In genomic region chr10:133372507-133372906, GRCh38 we compare ENCODE assay signal across 8 cellular contexts. TPM values are rescaled to one million over a fixed set of nuclear protein-coding genes. Genes with fewer than 3 reads are reported as not detected.
DNase-seq lines count a peak whose midpoint lies in the region; ATAC-seq, FAIRE-seq and TF ChIP-seq lines count a peak whose summit lies in the region.
"Had no signal": no experiment of that assay in that cellular context is flagged by ENCODE, and none has a peak within 500 bp of the region (broad histone marks: within the 10 kb centered on the region; RNA-seq: fewer than 3 reads in every experiment).

No MANE protein-coding gene starts in this region.

- no peak overlapping the region for H4K91ac ChIP-seq in IMR-90 (ENCODE audit: insufficient read depth, low read depth, low read length)

- CTCF ChIA-PET in IMR-90 (lab: Yijun Ruan, JAX), result no interaction called here
- CTCF ChIA-PET in K562 (lab: Yijun Ruan, JAX; ENCODE audit: low intra/inter-chr PET ratio), result no interaction called here

- H3K4me2 ChIP-seq in IMR-90 (ENCODE audit: low read depth, low read length), result peak overlapping the region; percentile 81; the same call in 1 of the 2 replicates
- H3K4me2 ChIP-seq in K562 (ENCODE audit: insufficient read depth, low read length), result peak overlapping the region; percentile 32; the same call in 1 of the 2 replicates

- FAIRE-seq in K562 (lab: Jason Lieb, UNC), result no peak
- FAIRE-seq: colon had no signal

- H3K79me1 ChIP-seq in IMR-90 (ENCODE audit: low read depth in 1 of 2, low read length in 2 of 2), result peaks cover 6 to 12% of the 10 kb centered on the region in 2 experiments; a peak in 3 of 4 replicates

- H3K56ac ChIP-seq in IMR-90 (ENCODE audit: extremely low read depth, insufficient read depth, low read length), result no peak overlapping the region

- no peak overlapping the region; the same call in 1 of the 2 replicates for H3K9ac ChIP-seq in IMR-90 (ENCODE audit: low read depth, low read length)
- peak overlapping the region in 1 of 2 experiments; percentile 85; a peak in 2 of 4 replicates for H3K9ac ChIP-seq in K562 (ENCODE audit: insufficient read depth in 1 of 2, low read depth in 2 of 2, low read length in 2 of 2)

- WGBS in IMR-90 (ENCODE audit: extremely low coverage in 2 of 2, insufficient read length in 1 of 2), 2 experiments, result 88% methylated on average over 3 of the region's 20 CpGs; no CpG with 5 or more reads in 1 of the 2 experiments
- WGBS in K562 (ENCODE audit: insufficient coverage, low coverage, missing lambda C conversion rate), result 20% methylated on average over 2 of the region's 20 CpGs

- H3K23ac ChIP-seq in IMR-90 (ENCODE audit: low read depth, low read length), result no peak overlapping the region

- intact Hi-C loops in IMR-90 (cut with micrococcal nuclease), result loop anchor here (10.0 kb wide), 1 partner anchor 48 kb away; no protein-coding TSS in a partner anchor
- intact Hi-C loops in K562 (cut with micrococcal nuclease), result no loop called here
- intact Hi-C loops in left colon (cut with DNase I, micrococcal nuclease), result no loop called here

- H3K9me1 ChIP-seq in IMR-90 (ENCODE audit: insufficient read depth, low read length) (no peaks in the 10 kb centered on the region), K562 (ENCODE audit: control insufficient read depth, insufficient read depth, low read length) (no peaks in the 10 kb centered on the region)

- no peak overlapping the region; the same call in 1 of the 2 replicates for H3K27ac ChIP-seq in IMR-90 (ENCODE audit: insufficient read depth, low read length)
- no peak overlapping the region for H3K27ac ChIP-seq in K562 (ENCODE audit: extremely low read depth, low read depth, low read length)
- H3K27ac ChIP-seq in thoracic aorta, result no peak overlapping the region

- in situ Hi-C loops in IMR-90 (cut with MboI; ENCODE audit: low sequenced_read_pairs) (no loop called here), K562 (cut with MboI) (no loop called here)

- no peaks in the 10 kb centered on the region for H3K27me3 ChIP-seq in IMR-90 (ENCODE audit: control insufficient read depth, insufficient read depth, low read length)
- H3K27me3 ChIP-seq in K562 (ENCODE audit: control insufficient read depth in 2 of 2, insufficient read depth in 2 of 2, low read length in 2 of 2), result no peaks in the 10 kb centered on the region
- no peaks in the 10 kb centered on the region for H3K27me3 ChIP-seq in thoracic aorta (replicated peaks; ENCODE audit: insufficient read depth)

- H2BK15ac ChIP-seq in IMR-90 (ENCODE audit: low read depth, low read length), result no peak overlapping the region

- peaks cover 22% of the 10 kb centered on the region for H3K36me3 ChIP-seq in IMR-90 (ENCODE audit: control insufficient read depth, insufficient read depth, low read length)
- H3K36me3 ChIP-seq in K562 (ENCODE audit: control insufficient read depth, insufficient read depth, low read length), result peaks cover 32% of the 10 kb centered on the region; the same call in 2 of the 3 replicates
- peaks cover 25% of the 10 kb centered on the region for H3K36me3 ChIP-seq in thoracic aorta

- dilution Hi-C loops in IMR-90 (cut with HindIII; ENCODE audit: low sequenced_read_pairs, unreplicated experiment), result no loop called here

- no peak overlapping the region for H3K4ac ChIP-seq in IMR-90 (ENCODE audit: low read depth, low read length)

- no TSS peak for BruUV-seq in IMR-90 (replicated peaks; lab: Mats Ljungman, UMichigan)
- BruUV-seq in K562 (replicated peaks; lab: Mats Ljungman, UMichigan), result no TSS peak

- no peak overlapping the region for H4K8ac ChIP-seq in IMR-90 (ENCODE audit: low read depth in 2 of 2, low read length in 2 of 2)

- no peak overlapping the region for H3K18ac ChIP-seq in IMR-90 (ENCODE audit: low read depth, low read length)

- no peak overlapping the region for H2BK5ac ChIP-seq in IMR-90 (ENCODE audit: low read depth, low read length, poor library complexity, severe bottlenecking)

- POLR2A ChIA-PET in IMR-90 (lab: Charles Lee; ENCODE audit: unreplicated experiment), result no interaction called here
- POLR2A ChIA-PET in K562 (lab: Yijun Ruan, JAX), result interaction anchor here (2.2 kb wide), 1 partner anchor 11 kb away, joined by 10 read pairs; no protein-coding TSS in a partner anchor

- H3K9me3 ChIP-seq in IMR-90 (ENCODE audit: control insufficient read depth, insufficient read depth, low read length) (no peaks in the 10 kb centered on the region), K562 (replicated peaks; ENCODE audit: control insufficient read depth, insufficient read depth, low read depth, low read length) (no peaks in the 10 kb centered on the region), thoracic aorta (no peaks in the 10 kb centered on the region)

- H4K5ac ChIP-seq in IMR-90 (ENCODE audit: low read depth, low read length), result no peak overlapping the region

- H4K20me1 ChIP-seq in IMR-90 (ENCODE audit: insufficient read depth, low read length), result no peaks in the 10 kb centered on the region
- H4K20me1 ChIP-seq in K562 (replicated peaks; ENCODE audit: control insufficient read depth, insufficient read depth, low read length), result no peaks in the 10 kb centered on the region

- TF ChIP-seq CTCF in IMR-90 (conservative IDR thresholded peaks at IDR 0.05; ENCODE audit: low read depth, low read length) (no peak), K562 (IDR thresholded peaks at IDR 0.05 in 2 of 3, conservative IDR thresholded peaks at IDR 0.05 in 1 of 3; ENCODE audit: insufficient read depth in 2 of 3, low read depth in 1 of 3, low read length in 3 of 3) (no peak), thoracic aorta (IDR thresholded peaks at IDR 0.05) (no peak)

- H3K4me1 ChIP-seq in IMR-90 (ENCODE audit: control insufficient read depth, insufficient read depth, low read length) (peaks cover 4% of the 10 kb centered on the region; the same call in 1 of the 2 replicates), K562 (replicated peaks in 1 of 2; ENCODE audit: control insufficient read depth in 2 of 2, insufficient read depth in 2 of 2, low read length in 2 of 2) (peaks cover 7 to 18% of the 10 kb centered on the region in 2 experiments; a peak in 3 of 5 replicates), thoracic aorta (ENCODE audit: control insufficient read depth in 1 of 2, low read depth in 2 of 2) (peaks cover 8 to 16% of the 10 kb centered on the region in 2 donors)

- H2AFZ ChIP-seq in IMR-90 (replicated peaks; ENCODE audit: low read length, poor library complexity) (no peak overlapping the region), K562 (ENCODE audit: low read depth, low read length) (no peak overlapping the region)

- H2AK5ac ChIP-seq in IMR-90 (ENCODE audit: low read depth, low read length), result no peak overlapping the region

- H3K4me3 ChIP-seq in IMR-90 (ENCODE audit: insufficient read depth, low read depth, low read length), result peak overlapping the region; percentile 27
- H3K4me3 ChIP-seq in K562, result peak overlapping the region; percentile 28
- H3K4me3 ChIP-seq in thoracic aorta, result peak overlapping the region; percentile 86

- no peak overlapping the region for H2AK9ac ChIP-seq in IMR-90 (replicated peaks; ENCODE audit: low read depth, low read length, poor library complexity)

- no peak overlapping the region for H2BK120ac ChIP-seq in IMR-90 (ENCODE audit: low read depth, low read length)

- H2BK20ac ChIP-seq in IMR-90 (ENCODE audit: low read depth, low read length), result no peak overlapping the region

- H3K79me2 ChIP-seq in K562 (ENCODE audit: control insufficient read depth, insufficient read depth, low read length), result peaks cover 9% of the 10 kb centered on the region

- TF ChIP-seq POLR2A in IMR-90 (IDR thresholded peaks at IDR 0.05; ENCODE audit: low read depth, low read length) (no peak), K562 (conservative IDR thresholded peaks at IDR 0.05) (no peak)

- no peak overlapping the region for H3K14ac ChIP-seq in IMR-90 (replicated peaks; ENCODE audit: low read depth, low read length)

- TF ChIP-seq RAD21 in IMR-90 (IDR thresholded peaks at IDR 0.05; ENCODE audit: low read length), result no peak
- no peak for TF ChIP-seq RAD21 in K562 (CRISPR knock-in tag; conservative IDR thresholded peaks at IDR 0.05 in 1 of 2, IDR thresholded peaks at IDR 0.05 in 1 of 2)

- DNase-seq in IMR-90 (no peak), K562 (ENCODE audit: extremely low read depth in 1 of 4, low spot score in 3 of 4) (peak in 2 of 4 experiments; percentile 56 to 59), left colon (peak; percentile 55 to 66), thoracic aorta (ENCODE audit: low spot score) (no peak), NAMALWA (ENCODE audit: low spot score) (no peak), MV-4-11 (lab: John Stamatoyannopoulos, UW) (no peak), islet precursor cell (no peak)

- ATAC-seq in IMR-90 (ENCODE audit: low read depth) (no peak), K562 (no peak), left colon (peak; percentile 59), thoracic aorta (ENCODE audit: insufficient number of reproducible peaks, low FRiP score, low read depth) (no peak)

- no peak for TF ChIP-seq EP300 in K562 (IDR thresholded peaks at IDR 0.05; ENCODE audit: low read length)

RNA-seq across cellular contexts. Expression of gene ECHS1, which starts 0.6 kb away (rescaled TPM):
- total RNA-seq in IMR-90 (2012; rRNA removed) (60.8 and 71.1 TPM in 2 replicates), K562 (2014; rRNA removed) (69.5 and 74.3 TPM in 2 replicates), K562 (2014; rRNA removed; fragmentation: Illumina TruSeq; extraction: Trizol) (43.1 and 46.5 TPM in 2 replicates), K562 (2015; rRNA removed; fragmentation: Illumina TruSeq; extraction: Trizol) (48.4 and 49.3 TPM in 2 replicates), K562 (2021) (85.3 and 89.5 TPM in 2 replicates), left colon (100 to 1,000 TPM; 173 to 205 TPM), thoracic aorta (10 to 100 TPM; 27.5 to 64.6 TPM)
- polyA plus RNA-seq in IMR-90 (2012; rRNA removed) (83.3 and 84.2 TPM in 2 replicates), K562 (2011; rRNA removed) (16.6 and 23.5 TPM in 2 replicates), K562 (2014; fragmentation: Illumina TruSeq; extraction: Trizol) (67.1 and 68.1 TPM in 2 replicates), K562 (2014; fragmentation: Nextera tagmentation; extraction: Ambion mirVana) (100 to 1,000 TPM in 1 of 2 experiments, 10 to 100 TPM in 1; 98.8 to 100 TPM), K562 (2014; rRNA removed) (37.4 and 38.0 TPM in 2 replicates)
- polyA plus RNA-seq in IMR-90 (2012; cell fraction: cytosol; rRNA removed), result 93.0 and 94.1 TPM in 2 replicates
- polyA plus RNA-seq in IMR-90 (2012; cell fraction: nucleus; rRNA removed; ENCODE audit: low replicate concordance), result 41.5 and 43.2 TPM in 2 replicates
- total RNA-seq in K562 (2011; cell fraction: chromatin; rRNA removed; ENCODE audit: low replicate concordance), result 6.2 and 13.6 TPM in 2 replicates
- total RNA-seq in K562 (2011; cell fraction: nucleolus; rRNA removed), result 10.1 and 14.7 TPM in 2 replicates
- total RNA-seq in K562 (2011; cell fraction: nucleoplasm; rRNA removed), result 9.6 and 10.3 TPM in 2 replicates
- polyA plus RNA-seq in K562 (2011; cell fraction: cytosol; rRNA removed), result 23.9 and 38.6 TPM in 2 replicates
- 31.1 and 34.4 TPM in 2 replicates for polyA plus RNA-seq in K562 (2011; cell fraction: nucleus; rRNA removed)
- 72.3 and 78.6 TPM in 2 replicates for polyA plus RNA-seq in K562 (2012)
- 12.8 and 14.4 TPM in 2 replicates for polyA minus RNA-seq in K562 (2011; rRNA and poly(A)+ RNA removed)
- 29.2 and 40.4 TPM in 2 replicates for polyA minus RNA-seq in K562 (2011; cell fraction: cytosol; rRNA and poly(A)+ RNA removed)
- polyA minus RNA-seq in K562 (2011; cell fraction: nucleus; rRNA and poly(A)+ RNA removed), result 4.2 and 7.0 TPM in 2 replicates

RNA-seq across cellular contexts. Expression of gene PAOX, which starts 6.6 kb away (rescaled TPM):
- total RNA-seq in IMR-90 (2012; rRNA removed) (3.6 and 3.8 TPM in 2 replicates), K562 (2014; rRNA removed) (4.9 and 8.7 TPM in 2 replicates), K562 (2014; rRNA removed; fragmentation: Illumina TruSeq; extraction: Trizol) (1.1 and 1.6 TPM in 2 replicates), K562 (2015; rRNA removed; fragmentation: Illumina TruSeq; extraction: Trizol) (2.6 and 2.8 TPM in 2 replicates), K562 (2021) (6.0 and 6.4 TPM in 2 replicates), left colon (10 to 100 TPM in 1 of 2 donors, 1 to 10 TPM in 1; 9.3 to 10.5 TPM), thoracic aorta (1 to 10 TPM; 7.0 to 9.1 TPM)
- polyA plus RNA-seq in IMR-90 (2012; rRNA removed) (4.3 and 4.5 TPM in 2 replicates), K562 (2011; rRNA removed) (4.2 and 4.3 TPM in 2 replicates), K562 (2014; fragmentation: Illumina TruSeq; extraction: Trizol) (1.4 and 2.0 TPM in 2 replicates), K562 (2014; fragmentation: Nextera tagmentation; extraction: Ambion mirVana) (1 to 10 TPM in 1 of 2 experiments, under 1 TPM in 1; 0.80 to 1.7 TPM), K562 (2014; rRNA removed) (5.1 and 5.4 TPM in 2 replicates)
- 3.9 and 4.4 TPM in 2 replicates for polyA plus RNA-seq in IMR-90 (2012; cell fraction: cytosol; rRNA removed)
- 6.7 and 12.6 TPM in 2 replicates for polyA plus RNA-seq in IMR-90 (2012; cell fraction: nucleus; rRNA removed; ENCODE audit: low replicate concordance)
- 4.2 and 13.2 TPM in 2 replicates for total RNA-seq in K562 (2011; cell fraction: chromatin; rRNA removed; ENCODE audit: low replicate concordance)
- 10.2 and 10.9 TPM in 2 replicates for total RNA-seq in K562 (2011; cell fraction: nucleolus; rRNA removed)
- 7.6 and 9.1 TPM in 2 replicates for total RNA-seq in K562 (2011; cell fraction: nucleoplasm; rRNA removed)
- 5.2 and 10.9 TPM in 2 replicates for polyA plus RNA-seq in K562 (2011; cell fraction: cytosol; rRNA removed)
- polyA plus RNA-seq in K562 (2011; cell fraction: nucleus; rRNA removed), result 7.7 and 12.4 TPM in 2 replicates
- polyA plus RNA-seq in K562 (2012), result 3.5 and 4.0 TPM in 2 replicates
- polyA minus RNA-seq in K562 (2011; rRNA and poly(A)+ RNA removed), result 1.0 and 1.4 TPM in 2 replicates
- polyA minus RNA-seq in K562 (2011; cell fraction: cytosol; rRNA and poly(A)+ RNA removed), result 0.91 and 3.4 TPM in 2 replicates
- polyA minus RNA-seq in K562 (2011; cell fraction: nucleus; rRNA and poly(A)+ RNA removed), result 3.9 and 4.3 TPM in 2 replicates

RNA-seq across cellular contexts. Expression of gene FUOM, which starts 14.7 kb away (rescaled TPM):
- total RNA-seq in IMR-90 (2012; rRNA removed), result 26.3 and 28.1 TPM in 2 replicates
- polyA plus RNA-seq in IMR-90 (2012; rRNA removed), result 52.8 and 71.2 TPM in 2 replicates
- 53.8 and 71.8 TPM in 2 replicates for polyA plus RNA-seq in IMR-90 (2012; cell fraction: cytosol; rRNA removed)
- 25.8 and 31.8 TPM in 2 replicates for polyA plus RNA-seq in IMR-90 (2012; cell fraction: nucleus; rRNA removed; ENCODE audit: low replicate concordance)
- 10.6 and 28.4 TPM in 2 replicates for total RNA-seq in K562 (2011; cell fraction: chromatin; rRNA removed; ENCODE audit: low replicate concordance)
- 42.5 and 54.1 TPM in 2 replicates for total RNA-seq in K562 (2011; cell fraction: nucleolus; rRNA removed)
- 19.0 and 24.0 TPM in 2 replicates for total RNA-seq in K562 (2011; cell fraction: nucleoplasm; rRNA removed)
- 89.7 and 91.1 TPM in 2 replicates for total RNA-seq in K562 (2014; rRNA removed)
- 8.6 and 14.0 TPM in 2 replicates for total RNA-seq in K562 (2014; rRNA removed; fragmentation: Illumina TruSeq; extraction: Trizol)
- total RNA-seq in K562 (2015; rRNA removed; fragmentation: Illumina TruSeq; extraction: Trizol), result 26.7 and 27.0 TPM in 2 replicates
- total RNA-seq in K562 (2021), result 47.8 and 61.2 TPM in 2 replicates
- 27.4 and 31.3 TPM in 2 replicates for polyA plus RNA-seq in K562 (2011; rRNA removed)
- 39.9 and 94.4 TPM in 2 replicates for polyA plus RNA-seq in K562 (2011; cell fraction: cytosol; rRNA removed)
- polyA plus RNA-seq in K562 (2011; cell fraction: nucleus; rRNA removed), result 29.5 and 49.3 TPM in 2 replicates
- 22.3 and 26.8 TPM in 2 replicates for polyA plus RNA-seq in K562 (2012)
- 20.4 and 34.6 TPM in 2 replicates for polyA plus RNA-seq in K562 (2014; fragmentation: Illumina TruSeq; extraction: Trizol)
- 10 to 100 TPM in 1 of 2 experiments, 1 to 10 TPM in 1; 1.8 to 14.4 TPM for polyA plus RNA-seq in K562 (2014; fragmentation: Nextera tagmentation; extraction: Ambion mirVana)
- 96.1 and 108 TPM in 2 replicates for polyA plus RNA-seq in K562 (2014; rRNA removed)
- 2.1 and 4.9 TPM in 2 replicates for polyA minus RNA-seq in K562 (2011; rRNA and poly(A)+ RNA removed)
- polyA minus RNA-seq in K562 (2011; cell fraction: cytosol; rRNA and poly(A)+ RNA removed), result 7.0 and 9.8 TPM in 2 replicates
- 38.7 and 48.6 TPM in 2 replicates for polyA minus RNA-seq in K562 (2011; cell fraction: nucleus; rRNA and poly(A)+ RNA removed)
- total RNA-seq in left colon, result 10 to 100 TPM; 25.5 to 28.7 TPM
- 10 to 100 TPM; 13.1 to 26.1 TPM for total RNA-seq in thoracic aorta

RNA-seq across cellular contexts. Expression of gene MTG1, which starts 21.4 kb away (rescaled TPM):
- total RNA-seq in IMR-90 (2012; rRNA removed) (38.0 and 38.5 TPM in 2 replicates), K562 (2014; rRNA removed) (11.6 and 16.9 TPM in 2 replicates), K562 (2014; rRNA removed; fragmentation: Illumina TruSeq; extraction: Trizol) (10.1 and 13.8 TPM in 2 replicates), K562 (2015; rRNA removed; fragmentation: Illumina TruSeq; extraction: Trizol) (13.8 and 15.4 TPM in 2 replicates), K562 (2021) (18.1 and 18.2 TPM in 2 replicates), left colon (10 to 100 TPM; 38.0 to 49.5 TPM), thoracic aorta (10 to 100 TPM; 18.0 to 18.6 TPM)
- polyA plus RNA-seq in IMR-90 (2012; rRNA removed) (64.8 and 70.0 TPM in 2 replicates), K562 (2011; rRNA removed) (24.1 and 27.1 TPM in 2 replicates), K562 (2014; fragmentation: Illumina TruSeq; extraction: Trizol) (19.5 and 22.1 TPM in 2 replicates), K562 (2014; fragmentation: Nextera tagmentation; extraction: Ambion mirVana) (1 to 10 TPM; 2.8 to 3.0 TPM), K562 (2014; rRNA removed) (23.0 and 28.2 TPM in 2 replicates)
- polyA plus RNA-seq in IMR-90 (2012; cell fraction: cytosol; rRNA removed), result 57.8 and 77.2 TPM in 2 replicates
- polyA plus RNA-seq in IMR-90 (2012; cell fraction: nucleus; rRNA removed; ENCODE audit: low replicate concordance), result 158 and 202 TPM in 2 replicates
- total RNA-seq in K562 (2011; cell fraction: chromatin; rRNA removed; ENCODE audit: low replicate concordance), result 121 and 197 TPM in 2 replicates
- 101 and 119 TPM in 2 replicates for total RNA-seq in K562 (2011; cell fraction: nucleolus; rRNA removed)
- total RNA-seq in K562 (2011; cell fraction: nucleoplasm; rRNA removed), result 85.3 and 89.5 TPM in 2 replicates
- 17.9 and 25.1 TPM in 2 replicates for polyA plus RNA-seq in K562 (2011; cell fraction: cytosol; rRNA removed)
- polyA plus RNA-seq in K562 (2011; cell fraction: nucleus; rRNA removed), result 72.9 and 146 TPM in 2 replicates
- 16.4 and 17.9 TPM in 2 replicates for polyA plus RNA-seq in K562 (2012)
- polyA minus RNA-seq in K562 (2011; rRNA and poly(A)+ RNA removed), result 25.9 and 28.3 TPM in 2 replicates
- polyA minus RNA-seq in K562 (2011; cell fraction: cytosol; rRNA and poly(A)+ RNA removed), result 16.2 and 17.5 TPM in 2 replicates
- 29.9 and 33.8 TPM in 2 replicates for polyA minus RNA-seq in K562 (2011; cell fraction: nucleus; rRNA and poly(A)+ RNA removed)

RNA-seq across cellular contexts. Expression of gene PRAP1, which starts 25.3 kb away (rescaled TPM):
- total RNA-seq in IMR-90 (2012; rRNA removed) (not detected in 2 replicates), K562 (2014; rRNA removed) (not detected in 2 replicates), K562 (2014; rRNA removed; fragmentation: Illumina TruSeq; extraction: Trizol) (not detected in 2 replicates), K562 (2015; rRNA removed; fragmentation: Illumina TruSeq; extraction: Trizol) (not detected in 2 replicates), K562 (2021) (not detected in 2 replicates), left colon (100 to 1,000 TPM in 1 of 2 donors, 10 to 100 TPM in 1; 48.3 to 244 TPM), thoracic aorta (not detected)
- polyA plus RNA-seq in IMR-90 (2012; rRNA removed) (not detected in 2 replicates), K562 (2011; rRNA removed) (not detected in 2 replicates), K562 (2014; fragmentation: Illumina TruSeq; extraction: Trizol) (not detected in 2 replicates), K562 (2014; fragmentation: Nextera tagmentation; extraction: Ambion mirVana) (not detected), K562 (2014; rRNA removed) (0.16 TPM in 1 of 2 replicates, not detected in the other)
- polyA plus RNA-seq in IMR-90 (2012; cell fraction: cytosol; rRNA removed), result 0.05 and 0.15 TPM in 2 replicates
- polyA plus RNA-seq in IMR-90 (2012; cell fraction: nucleus; rRNA removed; ENCODE audit: low replicate concordance), result not detected in 2 replicates
- total RNA-seq in K562 (2011; cell fraction: chromatin; rRNA removed; ENCODE audit: low replicate concordance), result not detected in 2 replicates
- total RNA-seq in K562 (2011; cell fraction: nucleolus; rRNA removed), result not detected in 2 replicates
- total RNA-seq in K562 (2011; cell fraction: nucleoplasm; rRNA removed), result not detected in 2 replicates
- polyA plus RNA-seq in K562 (2011; cell fraction: cytosol; rRNA removed), result 0.07 TPM in 1 of 2 replicates, not detected in the other
- not detected in 2 replicates for polyA plus RNA-seq in K562 (2011; cell fraction: nucleus; rRNA removed)
- polyA plus RNA-seq in K562 (2012), result not detected in 2 replicates
- not detected in 2 replicates for polyA minus RNA-seq in K562 (2011; rRNA and poly(A)+ RNA removed)
- polyA minus RNA-seq in K562 (2011; cell fraction: cytosol; rRNA and poly(A)+ RNA removed), result not detected in 2 replicates
- polyA minus RNA-seq in K562 (2011; cell fraction: nucleus; rRNA and poly(A)+ RNA removed), result not detected in 2 replicates

Comparison
In these comparisons a context has a peak if more than half of its experiments do, and no peak if none do; other contexts are left out.
1. DNase-seq: peak in left colon (2 of 2); none in IMR-90 (single experiment), thoracic aorta (single experiment), NAMALWA (single experiment), MV-4-11 (single experiment) and islet precursor cell (single experiment).
2. H3K4me3 ChIP-seq: peak in every context shown above with its lines; median percentile 86 in thoracic aorta; 28 in K562; 27 in IMR-90.